In genomic region chr12:53441040-53441833, GRCh38 we compare ENCODE assay signal across 8 cellular contexts. TPM values are rescaled to one million over a fixed set of nuclear protein-coding genes. Genes with fewer than 3 reads are reported as not detected.
DNase-seq lines count a peak whose midpoint lies in the region; ATAC-seq, FAIRE-seq and TF ChIP-seq lines count a peak whose summit lies in the region.

A gene with protein sequence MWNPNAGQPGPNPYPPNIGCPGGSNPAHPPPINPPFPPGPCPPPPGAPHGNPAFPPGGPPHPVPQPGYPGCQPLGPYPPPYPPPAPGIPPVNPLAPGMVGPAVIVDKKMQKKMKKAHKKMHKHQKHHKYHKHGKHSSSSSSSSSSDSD (plus strand): TSS chr12:53441734. CDS start chr12:53442715, 981 bp downstream.

- no peaks in the 10 kb centered on the region for H3K27me3 Mint-ChIP-seq in natural killer cell treated with Interleukin-12 subunit alpha and Interleukin-12 subunit beta and Interleukin-15 and Interleukin-18, amount 100 ng/mL, for 72 hours

- peak within 1 kb of the TSS; percentile 94 for H3K4me3 Mint-ChIP-seq in natural killer cell treated with Interleukin-12 subunit alpha and Interleukin-12 subunit beta and Interleukin-15 and Interleukin-18, amount 100 ng/mL, for 72 hours

- peaks cover 5% of the 10 kb centered on the region; the same call in 1 of the 2 replicates for H3F3A ChIP-seq in Loucy (ENCODE audit: low read depth)

- peaks cover 13% of the 10 kb centered on the region for H3K36me3 Mint-ChIP-seq in natural killer cell treated with Interleukin-12 subunit alpha and Interleukin-12 subunit beta and Interleukin-15 and Interleukin-18, amount 100 ng/mL, for 72 hours

- no peak for TF ChIP-seq CTCF in Loucy (conservative IDR thresholded peaks at IDR 0.05; ENCODE audit: low read length)

- H3K79me2 ChIP-seq in Loucy (ENCODE audit: insufficient read depth, low read length): peaks cover 42% of the 10 kb centered on the region

- DNase-seq in ELF-1 (ENCODE audit: low read depth, low spot score) (peak; percentile 98), H54 (ENCODE audit: insufficient read length, low spot score) (peak; percentile 91), fibroblast of peridontal ligament (ENCODE audit: extremely low read depth) (peak; percentile 99)
- DNase-seq in activated T-helper 9 cell treated with anti-CD3 and anti-CD28 coated beads, Interleukin-2, amount 50 U/mL, for 16 hours (ENCODE audit: low read depth): peak; percentile 97
- DNase-seq in natural killer cell treated with Interleukin-12 subunit alpha and Interleukin-12 subunit beta and Interleukin-15 and Interleukin-18, amount 100 ng/mL, for 72 hours (ENCODE audit: low spot score): peak; percentile 98
- DNase-seq in stimulated activated naive CD8-positive, alpha-beta T cell treated with anti-CD3 and anti-CD28 coated beads, Interleukin-15, Interleukin-2, amounts not matched to agents 100 U/mL and 50 U/mL, for 24 hours: peak; percentile 99

- peak within 1 kb of the TSS; percentile 97 for H2AFZ ChIP-seq in Loucy (ENCODE audit: low read length)

- H3K27me3 ChIP-seq in Loucy (ENCODE audit: insufficient read depth, low read length, poor library complexity, severe bottlenecking): no peaks in the 10 kb centered on the region

- H3K4me1 Mint-ChIP-seq in natural killer cell treated with Interleukin-12 subunit alpha and Interleukin-12 subunit beta and Interleukin-15 and Interleukin-18, amount 100 ng/mL, for 72 hours (ENCODE audit: low read depth in 2 of 2): peaks cover 27 to 36% of the 10 kb centered on the region in 2 donors

- peak; percentile 99 for ATAC-seq in natural killer cell treated with Interleukin-12 subunit alpha and Interleukin-12 subunit beta and Interleukin-15 and Interleukin-18, amount 100 ng/mL, for 72 hours
- peak; percentile 100 for ATAC-seq in stimulated activated naive CD8-positive, alpha-beta T cell treated with anti-CD3 and anti-CD28 coated beads, Interleukin-15, Interleukin-2, amounts not matched to agents 100 U/mL and 50 U/mL, for 24 hours

- H3K9me3 Mint-ChIP-seq in natural killer cell treated with Interleukin-12 subunit alpha and Interleukin-12 subunit beta and Interleukin-15 and Interleukin-18, amount 100 ng/mL, for 72 hours: no peaks in the 10 kb centered on the region

- H3K9ac ChIP-seq in Loucy (ENCODE audit: low read depth, low read length, poor library complexity, severe bottlenecking): peak within 1 kb of the TSS; percentile 90

- peak within 1 kb of the TSS; percentile 95 for H3K4me2 ChIP-seq in Loucy (ENCODE audit: low read depth, low read length, poor library complexity, severe bottlenecking)

- H3K4me1 ChIP-seq in Loucy (ENCODE audit: insufficient read depth, low read length, poor library complexity, severe bottlenecking): peaks cover 37% of the 10 kb centered on the region

- H3K27ac Mint-ChIP-seq in natural killer cell treated with Interleukin-12 subunit alpha and Interleukin-12 subunit beta and Interleukin-15 and Interleukin-18, amount 100 ng/mL, for 72 hours: peak within 1 kb of the TSS; percentile 92 to 97

- peak within 1 kb of the TSS; percentile 87 for H3K4me3 ChIP-seq in Loucy (ENCODE audit: low read length, poor library complexity, severe bottlenecking)

- H4K20me1 ChIP-seq in Loucy (ENCODE audit: insufficient read depth, low read length, poor library complexity, severe bottlenecking): peaks cover 35% of the 10 kb centered on the region

- no peaks in the 10 kb centered on the region for H3K9me2 ChIP-seq in Loucy (replicated peaks; ENCODE audit: low read depth, low read length)

- no peaks in the 10 kb centered on the region; the same call in 1 of the 2 replicates for H3K36me3 ChIP-seq in Loucy (ENCODE audit: insufficient read depth, low read length)

- TF ChIP-seq POLR2A in H54 (IDR thresholded peaks at IDR 0.05; ENCODE audit: low read depth, low read length) (peak; percentile 87), Raji (IDR thresholded peaks at IDR 0.05; ENCODE audit: insufficient read depth, low read depth, low read length) (peak; percentile 97)

- no peaks in the 10 kb centered on the region for H3K9me3 ChIP-seq in Loucy (ENCODE audit: insufficient read depth, low read depth, low read length)

- FAIRE-seq in H54 (lab: Jason Lieb, UNC): peak; percentile 94

RNA-seq across cellular contexts. Expression of the gene that starts here (rescaled TPM):
- 100 to 1,000 TPM; 206 to 353 TPM for total RNA-seq in natural killer cell treated with Interleukin-12 subunit alpha and Interleukin-12 subunit beta and Interleukin-15 and Interleukin-18, amount 100 ng/mL, for 72 hours

Comparison
In these comparisons a context has a peak if more than half of its experiments do, and no peak if none do; other contexts are left out.
1. Peak in every context shown above with its lines: DNase-seq, ATAC-seq and H3K4me3 ChIP-seq.